In genomic region chr11:126303623-126304456, GRCh38 we compare ENCODE assay signal across 8 cellular contexts. TPM values are rescaled to one million over a fixed set of nuclear protein-coding genes. Genes with fewer than 3 reads are reported as not detected.
A peak's percentile ranks its signal among the peaks of the same experiment; 100 is the strongest.
DNase-seq lines count a peak whose midpoint lies in the region; ATAC-seq and TF ChIP-seq lines count a peak whose summit lies in the region.

Gene DCPS (plus strand): TSS chr11:126304060. CDS start chr11:126304081, 21 bp downstream.

- 0 to 1% (median 1%) methylated on average over 56 to 61 of the region's 61 CpGs for WGBS in ovary, 3 donors
- 3% methylated on average over 35 to 49 of the region's 61 CpGs for WGBS in thyroid gland, 2 donors

- TF ChIP-seq POLR2A in ovary (IDR thresholded peaks at IDR 0.05) (peak; percentile 40), thyroid gland (IDR thresholded peaks at IDR 0.05) (peak; percentile 25 to 73)

- H3K4me1 ChIP-seq in ovary (ENCODE audit: insufficient read depth) (peaks cover 6% of the 10 kb centered on the region), thyroid gland (peaks cover 6% of the 10 kb centered on the region in 2 donors)

- peak within 1 kb of the TSS; percentile 48 for H3K4me3 ChIP-seq in ovary
- peak within 1 kb of the TSS; percentile 47 to 84 (median 52) for H3K4me3 ChIP-seq in thyroid gland (replicated peaks in 1 of 3)

- H3K27ac Mint-ChIP-seq in activated naive CD8-positive, alpha-beta T cell treated with anti-CD3 and anti-CD28 coated beads for 36 hours, result peak within 1 kb of the TSS; percentile 100
- H3K27ac Mint-ChIP-seq in glutamatergic neuron (ENCODE audit: unreplicated experiment), result peak within 1 kb of the TSS; percentile 78

- no peaks in the 10 kb centered on the region for H3K36me3 ChIP-seq in ovary
- no peaks in the 10 kb centered on the region for H3K36me3 ChIP-seq in thyroid gland

- no peak for TF ChIP-seq EP300 in ovary (IDR thresholded peaks at IDR 0.05)

- H3K27ac ChIP-seq in ovary, result peak within 1 kb of the TSS; percentile 66 to 79
- H3K27ac ChIP-seq in thyroid gland, result peak within 1 kb of the TSS; percentile 34 to 84 (median 77)

- intact Hi-C loops in ovary (cut with DNase I) (loop anchor here in 3 of 4 donors (2.0 to 10.0 kb wide), 3 partner anchors 49 to 691 kb away; partner anchors contain the start of gene ST3GAL4 (in 1 of the 3)), thyroid gland (cut with DNase I) (loop anchor here (5.0 kb wide), 1 partner anchor 288 kb away; no protein-coding TSS in a partner anchor)

- TF ChIP-seq CTCF in GM10266 (IDR thresholded peaks at IDR 0.05; ENCODE audit: control insufficient read depth, insufficient read depth, low read depth, missing control alignments), result no peak
- no peak for TF ChIP-seq CTCF in glutamatergic neuron (IDR thresholded peaks at IDR 0.05; ENCODE audit: partially characterized antibody, unreplicated experiment)
- TF ChIP-seq CTCF in ovary (IDR thresholded peaks at IDR 0.05), result no peak
- no peak for TF ChIP-seq CTCF in thyroid gland (IDR thresholded peaks at IDR 0.05)

- peak within 1 kb of the TSS; percentile 97 for H3K4me3 Mint-ChIP-seq in activated naive CD8-positive, alpha-beta T cell treated with anti-CD3 and anti-CD28 coated beads for 36 hours
- H3K4me3 Mint-ChIP-seq in glutamatergic neuron (ENCODE audit: unreplicated experiment), result peak within 1 kb of the TSS; percentile 84

- H3K4me1 Mint-ChIP-seq in activated naive CD8-positive, alpha-beta T cell treated with anti-CD3 and anti-CD28 coated beads for 36 hours, result peaks cover 21% of the 10 kb centered on the region
- H3K4me1 Mint-ChIP-seq in glutamatergic neuron (ENCODE audit: low read depth, unreplicated experiment), result peaks cover 17% of the 10 kb centered on the region

- H3K9me3 ChIP-seq in ovary (no peaks in the 10 kb centered on the region), thyroid gland (no peaks in the 10 kb centered on the region)

- H3K9me3 Mint-ChIP-seq in activated naive CD8-positive, alpha-beta T cell treated with anti-CD3 and anti-CD28 coated beads for 36 hours, result peaks cover 3% of the 10 kb centered on the region
- peaks cover 4% of the 10 kb centered on the region for H3K9me3 Mint-ChIP-seq in glutamatergic neuron (ENCODE audit: unreplicated experiment)

- H3K27me3 Mint-ChIP-seq in activated naive CD8-positive, alpha-beta T cell treated with anti-CD3 and anti-CD28 coated beads for 36 hours, result no peaks in the 10 kb centered on the region
- no peaks in the 10 kb centered on the region for H3K27me3 Mint-ChIP-seq in glutamatergic neuron (ENCODE audit: unreplicated experiment)

- H3K36me3 Mint-ChIP-seq in activated naive CD8-positive, alpha-beta T cell treated with anti-CD3 and anti-CD28 coated beads for 36 hours, result peaks cover 35% of the 10 kb centered on the region
- H3K36me3 Mint-ChIP-seq in glutamatergic neuron (ENCODE audit: unreplicated experiment), result peaks cover 4% of the 10 kb centered on the region

- H3K27me3 ChIP-seq in ovary (no peaks in the 10 kb centered on the region), thyroid gland (no peaks in the 10 kb centered on the region)

- DNase-seq in GM10266 (ENCODE audit: extremely low spot score), result peak; percentile 87
- peak; percentile 98 for DNase-seq in NCI-H1092 treated with DMSO at 0.1 percent for 48 hours (lab: John Stamatoyannopoulos, UW)
- DNase-seq in SKM-1 treated with dmso at 0.1 percent for 144 hours (lab: John Stamatoyannopoulos, UW; ENCODE audit: unreplicated experiment), result peak; percentile 70
- DNase-seq in activated naive CD8-positive, alpha-beta T cell treated with anti-CD3 and anti-CD28 coated beads for 36 hours, result peak; percentile 94
- peak; percentile 94 for DNase-seq in glutamatergic neuron
- peak; percentile 89 to 95 (median 91) for DNase-seq in ovary
- DNase-seq in thyroid gland, result peak; percentile 86 to 89

- ATAC-seq in HG02610 (IDR thresholded peaks at IDR 0.05; ENCODE audit: unreplicated experiment), result peak; percentile 92

RNA-seq across cellular contexts. Expression of gene DCPS, which starts in this region (rescaled TPM):
- 10 to 100 TPM; 29.1 to 29.3 TPM for total RNA-seq in activated naive CD8-positive, alpha-beta T cell treated with anti-CD3 and anti-CD28 coated beads for 36 hours
- 7.2 TPM for total RNA-seq in glutamatergic neuron (ENCODE audit: unreplicated experiment)
- total RNA-seq in ovary, result 10 to 100 TPM in 6 of 7 donors, 1 to 10 TPM in 1; 6.6 to 17.2 (median 13.5) TPM
- polyA plus RNA-seq in ovary, result 10 to 100 TPM; 12.4 to 17.2 TPM
- 10 to 100 TPM in 3 of 4 donors, 1 to 10 TPM in 1; 6.1 to 18.9 (median 13.9) TPM for total RNA-seq in thyroid gland

Comparison
In these comparisons a context has a peak if more than half of its experiments do, and no peak if none do; other contexts are left out.
1. Peak in every context shown above with its lines: DNase-seq, ATAC-seq, H3K4me3 ChIP-seq and H3K27ac ChIP-seq.